8 cellular contexts compared by ENCODE assay signal in genomic region chr6:26270903-26271639, GRCh38.
DNase-seq lines count a peak whose midpoint lies in the region; ATAC-seq and TF ChIP-seq lines count a peak whose summit lies in the region.

No MANE protein-coding gene starts in this region.

- H4K8ac ChIP-seq in H9 (replicated peaks; ENCODE audit: insufficient read length, low read depth, low read length) = no peak overlapping the region

- no peaks in the 10 kb centered on the region for H3K79me1 ChIP-seq in H9 (ENCODE audit: insufficient read depth, low read depth, low read length, poor library complexity, severe bottlenecking)

- no peak overlapping the region; the same call in 1 of the 2 replicates for H3K4ac ChIP-seq in H9 (ENCODE audit: low read depth, low read length)

- peak overlapping the region; percentile 93 for H2BK5ac ChIP-seq in H9 (ENCODE audit: insufficient read length, low read length)

- peak overlapping the region; percentile 92 for H3K4me2 ChIP-seq in H9 (ENCODE audit: insufficient read depth, insufficient read length, low read length)

- H3K36me3 Mint-ChIP-seq in H9 (ENCODE audit: insufficient read depth in 1 of 3, low read depth in 3 of 3) = no peaks in the 10 kb centered on the region; a peak in 2 of 7 replicates

- H3K4me3 ChIP-seq in kidney epithelial cell (ENCODE audit: low read depth, low read length) = peak overlapping the region; percentile 74

- H3K4me1 Mint-ChIP-seq in H9 = peaks cover 28 to 30% of the 10 kb centered on the region in 2 experiments

- H4K20me1 ChIP-seq in H9 (ENCODE audit: control insufficient read depth, insufficient read depth, insufficient read length) = no peaks in the 10 kb centered on the region

- H3K9ac ChIP-seq in ES-I3 (ENCODE audit: low read depth, low read length) (peak overlapping the region; percentile 74), H9 (ENCODE audit: extremely low read depth, insufficient read length, low read length) (peak overlapping the region; percentile 99)

- peak overlapping the region in 2 of 3 experiments; percentile 98 to 99 for H3K27ac Mint-ChIP-seq in H9

- H3K9me3 ChIP-seq in ES-I3 (ENCODE audit: control insufficient read depth, insufficient read depth, low read length) = no peaks in the 10 kb centered on the region
- H3K9me3 ChIP-seq in H9 (ENCODE audit: control insufficient read depth, low read depth, low read length) = no peaks in the 10 kb centered on the region

- H2BK15ac ChIP-seq in H9 (ENCODE audit: low read depth, low read length) = no peak overlapping the region

- H3K23me2 ChIP-seq in H9 (ENCODE audit: insufficient read length, low read depth, low read length, poor library complexity, severe bottlenecking) = peaks cover 23% of the 10 kb centered on the region

- no CpG with 5 or more reads among the region's 47 CpGs for WGBS in H9 (ENCODE audit: extremely low coverage, insufficient read length, low lambda C conversion rate)

- peak overlapping the region; percentile 91 for H3K18ac ChIP-seq in H9 (ENCODE audit: insufficient read length, low read depth, low read length)

- no peak overlapping the region for H3K4me3 Mint-ChIP-seq in H9

- no peak overlapping the region for H4K91ac ChIP-seq in H9 (ENCODE audit: insufficient read length, low read depth, low read length)

- DNase-seq in H9 (peak; percentile 86), NCI-H146 (lab: John Stamatoyannopoulos, UW) (peak; percentile 94), cerebellar cortex (ENCODE audit: low spot score) (peak; percentile 96), kidney epithelial cell (ENCODE audit: low read depth) (peak; percentile 77), A172 (ENCODE audit: low spot score) (no peak)
- peak; percentile 77 for DNase-seq in stimulated activated CD4-positive, alpha-beta T cell treated with anti-CD3 and anti-CD28 coated beads, Interleukin-1b, Interleukin-23, amount 100 ng/mL, for 48 hours

- H3K79me2 ChIP-seq in H9 (ENCODE audit: insufficient read depth, low read length) = no peaks in the 10 kb centered on the region; the same call in 1 of the 2 replicates

- H3K27me3 ChIP-seq in H9 (ENCODE audit: insufficient read depth, low read length) (no peaks in the 10 kb centered on the region), kidney epithelial cell (ENCODE audit: control insufficient read depth, insufficient read depth, low read length) (no peaks in the 10 kb centered on the region)

- peak overlapping the region; percentile 83 for H3K56ac ChIP-seq in H9 (ENCODE audit: insufficient read length, low read depth, low read length)

- H3K27ac ChIP-seq in H9 (ENCODE audit: insufficient read length, low read depth, low read length) = peak overlapping the region; percentile 86

- H2BK12ac ChIP-seq in H9 (ENCODE audit: insufficient read length, low read depth, low read length) = no peak overlapping the region

- peak; percentile 37 to 40 for ATAC-seq in activated CD4-positive, CD25-positive, alpha-beta regulatory T cell treated with anti-CD3 and anti-CD28 coated beads, Interleukin-2, amount 50 U/mL, for 24 hours

- no peak overlapping the region for H4K5ac ChIP-seq in H9 (ENCODE audit: insufficient read length, low read depth, low read length)

- H2BK120ac ChIP-seq in H9 (ENCODE audit: low read depth, low read length, poor library complexity, severe bottlenecking) = no peak overlapping the region

- no peak overlapping the region for H2AK5ac ChIP-seq in H9 (ENCODE audit: insufficient read length, low read length)

- no peaks in the 10 kb centered on the region for H3K9me3 Mint-ChIP-seq in H9

- H3K36me3 ChIP-seq in ES-I3 (ENCODE audit: insufficient read depth, low read length) (no peaks in the 10 kb centered on the region), kidney epithelial cell (ENCODE audit: control insufficient read depth, insufficient read depth, low read length) (no peaks in the 10 kb centered on the region)

- H2BK20ac ChIP-seq in H9 (ENCODE audit: low read depth, low read length, poor library complexity, severe bottlenecking) = no peak overlapping the region

- peaks cover 9% of the 10 kb centered on the region; the same call in 1 of the 2 replicates for H3K4me1 ChIP-seq in ES-I3 (ENCODE audit: insufficient read depth, low read length)
- peaks cover 3% of the 10 kb centered on the region; the same call in 1 of the 2 replicates for H3K4me1 ChIP-seq in H9 (ENCODE audit: insufficient read depth, low read length)

- no peak overlapping the region for H2AFZ ChIP-seq in H9 (ENCODE audit: low read length)

- H3K27me3 Mint-ChIP-seq in H9 (ENCODE audit: low read depth) = peaks cover 3% of the 10 kb centered on the region; the same call in 1 of the 2 replicates

- H3T11ph ChIP-seq in H9 (ENCODE audit: low read length) = no peak overlapping the region

- TF ChIP-seq CTCF in H9 (conservative IDR thresholded peaks at IDR 0.05) (no peak), kidney epithelial cell (IDR thresholded peaks at IDR 0.05; ENCODE audit: insufficient read depth, low read length, poor library complexity, severe bottlenecking) (no peak)

- H3K23ac ChIP-seq in H9 (ENCODE audit: insufficient read length, low read depth, low read length) = no peak overlapping the region

- peak overlapping the region; percentile 96 for H3K14ac ChIP-seq in H9 (ENCODE audit: insufficient read depth, low read length)
